ENCODE assay signal across 8 cellular contexts in genomic region chr3:168047190-168047795, GRCh38. TPM values are rescaled to one million over a fixed set of nuclear protein-coding genes. Genes with fewer than 3 reads are reported as not detected.
DNase-seq lines count a peak whose midpoint lies in the region; ATAC-seq, FAIRE-seq and TF ChIP-seq lines count a peak whose summit lies in the region.

No MANE protein-coding gene starts in this region.

- H3K27ac Mint-ChIP-seq in activated naive CD8-positive, alpha-beta T cell treated with anti-CD3 and anti-CD28 coated beads, Interleukin-2, amount 10 ng/mL, durations not matched to agents 7 days and 5 days: no peak overlapping the region
- no peak overlapping the region for H3K27ac Mint-ChIP-seq in activated naive CD8-positive, alpha-beta T cell treated with anti-CD3 and anti-CD28 coated beads for 36 hours

- H3K4me3 ChIP-seq in liver (ENCODE audit: low read depth in 1 of 3, low read length in 3 of 3) (no peak overlapping the region), aorta (ENCODE audit: low read length in 2 of 2) (no peak overlapping the region)

- H3K4me1 ChIP-seq in liver (ENCODE audit: control insufficient read depth in 4 of 4, insufficient read depth in 4 of 4, low read length in 3 of 4): peaks cover 0 to 21% (median 7%) of the 10 kb centered on the region in 4 donors
- peaks cover 0 to 3% of the 10 kb centered on the region in 2 donors for H3K4me1 ChIP-seq in aorta (ENCODE audit: control insufficient read depth in 1 of 2, insufficient read depth in 2 of 2, low read length in 2 of 2)

- peak; percentile 97 for TF ChIP-seq CTCF in liver (IDR thresholded peaks at IDR 0.05; ENCODE audit: low read depth, low read length, missing input control)

- H3K36me3 ChIP-seq in liver (ENCODE audit: control insufficient read depth in 4 of 4, insufficient read depth in 3 of 4, low read depth in 1 of 4, low read length in 3 of 4) (peaks cover 0 to 15% (median 5%) of the 10 kb centered on the region in 4 donors), aorta (ENCODE audit: control insufficient read depth in 1 of 2, insufficient read depth in 2 of 2, low read length in 1 of 2) (no peaks in the 10 kb centered on the region)

- H3K9me3 ChIP-seq in liver (ENCODE audit: control insufficient read depth in 4 of 4, low read length in 3 of 4): no peaks in the 10 kb centered on the region
- H3K9me3 ChIP-seq in aorta (ENCODE audit: control insufficient read depth, low read length): no peaks in the 10 kb centered on the region

- peak; percentile 86 for ATAC-seq in activated naive CD8-positive, alpha-beta T cell treated with anti-CD3 and anti-CD28 coated beads, Interleukin-2, amount 10 ng/mL, durations not matched to agents 7 days and 5 days (ENCODE audit: low read depth)
- ATAC-seq in aorta (ENCODE audit: low FRiP score): peak; percentile 72

- DNase-seq in activated naive CD8-positive, alpha-beta T cell treated with anti-CD3 and anti-CD28 coated beads, Interleukin-2, amount 10 ng/mL, durations not matched to agents 7 days and 5 days: no peak
- DNase-seq in activated naive CD8-positive, alpha-beta T cell treated with anti-CD3 and anti-CD28 coated beads for 36 hours: no peak
- DNase-seq in HEK293T (ENCODE audit: extremely low spot score): peak; percentile 53
- DNase-seq in LoVo (ENCODE audit: low spot score): peak; percentile 85
- peak; percentile 33 for DNase-seq in OCI-M2 (lab: John Stamatoyannopoulos, UW; ENCODE audit: unreplicated experiment)
- no peak for DNase-seq in aorta

- H3K27me3 ChIP-seq in liver (ENCODE audit: control insufficient read depth in 4 of 4, insufficient read depth in 4 of 4, low read length in 3 of 4) (no peaks in the 10 kb centered on the region), aorta (ENCODE audit: control insufficient read depth in 1 of 2, insufficient read depth in 2 of 2, low read length in 1 of 2) (no peaks in the 10 kb centered on the region)

- intact Hi-C loops in aorta (cut with DNase I): loop anchor here (1.0 to 5.0 kb wide), 3 partner anchors 50 to 120 kb away; partner anchors contain the start of gene GOLIM4 (in 1 of the 2)

- H3K27ac ChIP-seq in liver (ENCODE audit: low read depth in 1 of 2, low read length in 2 of 2): no peak overlapping the region
- no peak overlapping the region for H3K27ac ChIP-seq in aorta (ENCODE audit: low read depth in 1 of 2, low read length in 2 of 2)

- peak; percentile 100 for TF ChIP-seq RAD21 in liver (IDR thresholded peaks at IDR 0.05)

- POLR2A ChIA-PET in activated naive CD8-positive, alpha-beta T cell treated with anti-CD3 and anti-CD28 coated beads, Interleukin-2, amount 10 ng/mL, durations not matched to agents 7 days and 5 days (lab: Charles Lee): no interaction called here
- POLR2A ChIA-PET in HEK293T (lab: Yijun Ruan, JAX): no interaction called here

- no peaks in the 10 kb centered on the region for H3K9me3 Mint-ChIP-seq in activated naive CD8-positive, alpha-beta T cell treated with anti-CD3 and anti-CD28 coated beads, Interleukin-2, amount 10 ng/mL, durations not matched to agents 7 days and 5 days
- H3K9me3 Mint-ChIP-seq in activated naive CD8-positive, alpha-beta T cell treated with anti-CD3 and anti-CD28 coated beads for 36 hours: no peaks in the 10 kb centered on the region

- peak; percentile 88 for FAIRE-seq in colon (lab: Jason Lieb, UNC)

- 78% methylated on average over 1 of the region's 1 CpG for whole genome bisulfite sequencing in liver
- 61 to 64% methylated on average over 1 of the region's 1 CpG for WGBS in aorta, 2 donors

- no peaks in the 10 kb centered on the region for H3K4me1 Mint-ChIP-seq in activated naive CD8-positive, alpha-beta T cell treated with anti-CD3 and anti-CD28 coated beads, Interleukin-2, amount 10 ng/mL, durations not matched to agents 7 days and 5 days
- no peaks in the 10 kb centered on the region for H3K4me1 Mint-ChIP-seq in activated naive CD8-positive, alpha-beta T cell treated with anti-CD3 and anti-CD28 coated beads for 36 hours

- no peak overlapping the region for H3K9ac ChIP-seq in liver (ENCODE audit: low read depth in 1 of 2, low read length in 2 of 2)

- CTCF ChIA-PET in HEK293T (lab: Yijun Ruan, JAX): interaction anchor here (0.6 to 3.3 kb wide), 7 partner anchors 10 to 779 kb away, joined by 3 to 24 read pairs (median 3); no protein-coding TSS in a partner anchor

- no peak overlapping the region for H3K4me3 Mint-ChIP-seq in activated naive CD8-positive, alpha-beta T cell treated with anti-CD3 and anti-CD28 coated beads, Interleukin-2, amount 10 ng/mL, durations not matched to agents 7 days and 5 days
- H3K4me3 Mint-ChIP-seq in activated naive CD8-positive, alpha-beta T cell treated with anti-CD3 and anti-CD28 coated beads for 36 hours: no peak overlapping the region

- H3K27me3 Mint-ChIP-seq in activated naive CD8-positive, alpha-beta T cell treated with anti-CD3 and anti-CD28 coated beads, Interleukin-2, amount 10 ng/mL, durations not matched to agents 7 days and 5 days: peaks cover 5% of the 10 kb centered on the region
- peaks cover 3% of the 10 kb centered on the region for H3K27me3 Mint-ChIP-seq in activated naive CD8-positive, alpha-beta T cell treated with anti-CD3 and anti-CD28 coated beads for 36 hours

- H3K36me3 Mint-ChIP-seq in activated naive CD8-positive, alpha-beta T cell treated with anti-CD3 and anti-CD28 coated beads, Interleukin-2, amount 10 ng/mL, durations not matched to agents 7 days and 5 days: no peaks in the 10 kb centered on the region
- no peaks in the 10 kb centered on the region for H3K36me3 Mint-ChIP-seq in activated naive CD8-positive, alpha-beta T cell treated with anti-CD3 and anti-CD28 coated beads for 36 hours

TF ChIP-seq in HEK293T, 16 proteins besides CTCF, POLR2A, EP300 and RAD21:
- TF ChIP-seq PKNOX1 (IDR thresholded peaks at IDR 0.05): peak; percentile 84
- no peak for TF ChIP-seq LEF1 (IDR thresholded peaks at IDR 0.05; ENCODE audit: borderline replicate concordance)
TF ChIP-seq in HEK293T: peak in this region for 1.

TF ChIP-seq in liver, 16 proteins besides CTCF, POLR2A, EP300 and RAD21 (continues in another document):
- TF ChIP-seq YY1 (IDR thresholded peaks at IDR 0.05) (peak; percentile 64), SP1 (IDR thresholded peaks at IDR 0.05) (no peak), RXRA (IDR thresholded peaks at IDR 0.05) (peak; percentile 15 to 44), FOXA2 (IDR thresholded peaks at IDR 0.05) (no peak), GABPA (IDR thresholded peaks at IDR 0.05 in 1 of 2, conservative IDR thresholded peaks at IDR 0.05 in 1 of 2) (no peak), MAX (IDR thresholded peaks at IDR 0.05) (peak; percentile 28), TAF1 (conservative IDR thresholded peaks at IDR 0.05) (no peak), ZBTB33 (IDR thresholded peaks at IDR 0.05) (no peak), EGR1 (IDR thresholded peaks at IDR 0.05; ENCODE audit: low read depth in 2 of 2) (no peak), NR2F2 (IDR thresholded peaks at IDR 0.05) (peak; percentile 15), HNF4A (conservative IDR thresholded peaks at IDR 0.05) (peak in 1 of 2 donors; percentile 45), ATF3 (IDR thresholded peaks at IDR 0.05) (no peak), JUND (IDR thresholded peaks at IDR 0.05) (no peak), FOXA1 (IDR thresholded peaks at IDR 0.05) (no peak), HNF4G (IDR thresholded peaks at IDR 0.05) (no peak)

RNA-seq across cellular contexts. Expression of gene GOLIM4, which starts 48.4 kb away (rescaled TPM):
- total RNA-seq in activated naive CD8-positive, alpha-beta T cell treated with anti-CD3 and anti-CD28 coated beads, Interleukin-2, amount 10 ng/mL, durations not matched to agents 7 days and 5 days: 1 to 10 TPM; 3.1 to 3.2 TPM
- 1 to 10 TPM; 6.1 to 6.5 TPM for total RNA-seq in activated naive CD8-positive, alpha-beta T cell treated with anti-CD3 and anti-CD28 coated beads for 36 hours
- 10 to 100 TPM; 17.9 to 47.9 TPM for total RNA-seq in liver
- polyA plus RNA-seq in liver: 10 to 100 TPM; 22.5 to 43.0 TPM
- 10 to 100 TPM; 44.6 to 48.8 TPM for total RNA-seq in aorta
- polyA plus RNA-seq in aorta: 10 to 100 TPM; 20.5 to 21.2 TPM

Comparison
In these comparisons a context has a peak if more than half of its experiments do, and no peak if none do; other contexts are left out.
1. DNase-seq: peak in HEK293T (single experiment), LoVo (single experiment) and OCI-M2 (single experiment); none in activated naive CD8-positive, alpha-beta T cell treated with anti-CD3 and anti-CD28 coated beads, Interleukin-2, amount 10 ng/mL, durations not matched to agents 7 days and 5 days (single experiment), activated naive CD8-positive, alpha-beta T cell treated with anti-CD3 and anti-CD28 coated beads for 36 hours (single experiment) and aorta (0 of 2).